In the genomic region with DNA sequence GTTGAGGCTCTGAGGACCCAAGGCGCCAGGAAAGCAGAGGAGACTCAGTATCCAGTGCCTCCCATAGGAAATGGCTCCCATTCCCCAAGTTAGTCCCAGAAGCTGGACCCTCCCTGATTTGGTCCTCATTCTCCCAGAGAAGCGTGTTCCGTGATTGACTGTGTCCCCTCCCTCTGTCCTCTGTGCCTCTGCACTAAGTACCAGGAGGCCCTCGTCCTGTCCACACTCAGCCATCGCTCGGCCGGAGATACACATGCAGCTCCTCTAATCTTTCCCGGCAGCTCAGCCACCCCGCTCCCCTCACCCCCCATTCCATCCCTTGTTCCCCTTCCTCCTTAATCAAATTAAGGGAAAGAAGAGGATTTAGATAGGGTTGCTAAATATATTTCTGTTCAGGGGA, we compare ENCODE assay signal across 14 cellular contexts. TPM values are rescaled to one million over a fixed set of nuclear protein-coding genes. Genes with fewer than 3 reads are reported as not detected.
A peak's percentile ranks its signal among the peaks of the same experiment; 100 is the strongest.
DNase-seq lines count a peak whose midpoint lies in the region; TF ChIP-seq lines count a peak whose summit lies in the region.
"Had no signal": no experiment of that assay in that cellular context is flagged by ENCODE, and none has a peak within 500 bp of the region (broad histone marks: within the 10 kb centered on the region; RNA-seq: fewer than 3 reads in every experiment).

No MANE protein-coding gene starts in this region.

- peaks cover 7 to 10% of the 10 kb centered on the region in 2 experiments; a peak in 2 of 4 replicates for H3K4me1 ChIP-seq in SK-N-SH (ENCODE audit: control insufficient read depth in 1 of 2, insufficient read depth in 2 of 2, low read depth in 1 of 2, low read length in 1 of 2)
- peaks cover 6% of the 10 kb centered on the region for H3K4me1 ChIP-seq in fibroblast of lung (ENCODE audit: control insufficient read depth, extremely low read depth, insufficient read depth, low read length)
- H3K4me1 ChIP-seq in mucosa of stomach (ENCODE audit: control insufficient read depth, insufficient read depth, low read length), result peaks cover 39% of the 10 kb centered on the region

- H3K4me2 ChIP-seq in SK-N-SH (peak overlapping the region; percentile 34; the same call in 1 of the 2 replicates), fibroblast of lung (ENCODE audit: extremely low read depth, insufficient read depth, low read length) (peak overlapping the region; percentile 66)

- no peaks in the 10 kb centered on the region for H3K36me3 Mint-ChIP-seq in type B pancreatic cell
- H3K36me3 Mint-ChIP-seq: activated naive CD8-positive, alpha-beta T cell treated with anti-CD3 and anti-CD28 coated beads for 36 hours had no signal

- no peaks in the 10 kb centered on the region for H3F3A ChIP-seq in SK-N-SH (replicated peaks; ENCODE audit: insufficient read depth)

- DNase-seq in SK-N-SH (peak; percentile 48), fibroblast of lung (ENCODE audit: low read depth in 2 of 2) (no peak), type B pancreatic cell (ENCODE audit: extremely low spot score, unreplicated experiment) (no peak), foreskin melanocyte (no peak), DMS53 (lab: John Stamatoyannopoulos, UW) (no peak)
- no peak for DNase-seq in central memory CD4-positive, alpha-beta T cell
- DNase-seq: activated CD4-positive, alpha-beta T cell treated with anti-CD3 and anti-CD28 coated beads for 48 hours; activated naive CD8-positive, alpha-beta T cell treated with anti-CD3 and anti-CD28 coated beads for 36 hours; activated T-cell treated with anti-CD3 and anti-CD28 coated beads for 4 hours; NCI-H2171 treated with DMSO at 0.1 percent for 48 hours; SHP77; stimulated activated CD4-positive, alpha-beta T cell treated with anti-CD3 and anti-CD28 coated beads, Interleukin-15, amount 100 ng/mL, for 24 hours had no signal

- H3K79me2 ChIP-seq in SK-N-SH (ENCODE audit: insufficient read depth) (no peaks in the 10 kb centered on the region), fibroblast of lung (ENCODE audit: control insufficient read depth, insufficient read depth, low read length) (no peaks in the 10 kb centered on the region)

- 86% methylated on average over 9 of the region's 9 CpGs for WGBS in SK-N-SH (ENCODE audit: low lambda C conversion rate)

- no peaks in the 10 kb centered on the region for H3K9me3 ChIP-seq in SK-N-SH
- H3K9me3 ChIP-seq in fibroblast of lung (ENCODE audit: control insufficient read depth, insufficient read depth, low read depth, low read length), result no peaks in the 10 kb centered on the region
- H3K9me3 ChIP-seq in mucosa of stomach (ENCODE audit: control insufficient read depth, low read length), result no peaks in the 10 kb centered on the region

- no peak for TF ChIP-seq RAD21 in SK-N-SH (IDR thresholded peaks at IDR 0.05; ENCODE audit: low read length)

- no peak overlapping the region for H3K27ac ChIP-seq in SK-N-SH (ENCODE audit: low read depth in 2 of 2, low read length in 1 of 2)
- no peak overlapping the region for H3K27ac ChIP-seq in fibroblast of lung (ENCODE audit: insufficient read depth, low read length)

- no peak for TF ChIP-seq EP300 in SK-N-SH (IDR thresholded peaks at IDR 0.05; ENCODE audit: borderline replicate concordance in 1 of 2, low read depth in 1 of 2, low read length in 1 of 2)

- no peaks in the 10 kb centered on the region for H3K9me2 ChIP-seq in SK-N-SH

- H3K4me1 Mint-ChIP-seq in type B pancreatic cell (ENCODE audit: unreplicated experiment), result peaks cover 31% of the 10 kb centered on the region
- H3K4me1 Mint-ChIP-seq: activated naive CD8-positive, alpha-beta T cell treated with anti-CD3 and anti-CD28 coated beads for 36 hours had no signal

- no peak overlapping the region for H2AFZ ChIP-seq in SK-N-SH (ENCODE audit: low read depth)
- peak overlapping the region; percentile 34 for H2AFZ ChIP-seq in fibroblast of lung (ENCODE audit: low read length)

- POLR2A ChIA-PET in SK-N-SH (lab: Yijun Ruan, JAX), result no interaction called here

- H3K4me3 ChIP-seq in SK-N-SH (ENCODE audit: low read depth in 2 of 2, low read length in 1 of 2) (no peak overlapping the region), fibroblast of lung (replicated peaks in 1 of 4; ENCODE audit: control extremely low read depth in 1 of 4, insufficient read depth in 1 of 4, low read depth in 3 of 4, low read length in 4 of 4) (no peak overlapping the region), mucosa of stomach (ENCODE audit: low read length) (no peak overlapping the region)

- H3K27me3 Mint-ChIP-seq in type B pancreatic cell, result no peaks in the 10 kb centered on the region
- H3K27me3 Mint-ChIP-seq: activated naive CD8-positive, alpha-beta T cell treated with anti-CD3 and anti-CD28 coated beads for 36 hours had no signal

- H3K36me3 ChIP-seq in SK-N-SH (replicated peaks in 1 of 2; ENCODE audit: control insufficient read depth in 1 of 2, insufficient read depth in 2 of 2, low read length in 1 of 2) (no peaks in the 10 kb centered on the region), fibroblast of lung (ENCODE audit: control insufficient read depth, insufficient read depth, low read length) (no peaks in the 10 kb centered on the region), mucosa of stomach (ENCODE audit: control insufficient read depth, insufficient read depth, low read length) (no peaks in the 10 kb centered on the region)

- CTCF ChIA-PET in SK-N-SH (lab: Yijun Ruan, JAX), result no interaction called here

- no peak overlapping the region for H3K4me3 Mint-ChIP-seq in type B pancreatic cell
- H3K4me3 Mint-ChIP-seq: activated naive CD8-positive, alpha-beta T cell treated with anti-CD3 and anti-CD28 coated beads for 36 hours; T-helper 2 cell treated with Interferon-gamma antibody and Interleukin-4, amounts not matched to agents 5 μg/mL and 100 μg/mL, for 36 hours had no signal

- TF ChIP-seq CTCF in SK-N-SH (IDR thresholded peaks at IDR 0.05) (no peak), fibroblast of lung (conservative IDR thresholded peaks at IDR 0.05 in 1 of 2, IDR thresholded peaks at IDR 0.05 in 1 of 2; ENCODE audit: low read depth in 1 of 2, low read length in 2 of 2) (no peak), type B pancreatic cell (conservative IDR thresholded peaks at IDR 0.05) (no peak)

- peak overlapping the region; percentile 36 for H3K27ac Mint-ChIP-seq in type B pancreatic cell
- H3K27ac Mint-ChIP-seq: activated naive CD8-positive, alpha-beta T cell treated with anti-CD3 and anti-CD28 coated beads for 36 hours; T-helper 2 cell treated with Interferon-gamma antibody and Interleukin-4, amounts not matched to agents 5 μg/mL and 100 μg/mL, for 36 hours had no signal

- H3K9ac ChIP-seq in SK-N-SH (no peak overlapping the region), fibroblast of lung (ENCODE audit: insufficient read depth, low read length) (no peak overlapping the region), mucosa of stomach (ENCODE audit: low read length) (peak overlapping the region; percentile 47)

- H3K27me3 ChIP-seq in SK-N-SH (ENCODE audit: insufficient read depth) (no peaks in the 10 kb centered on the region), fibroblast of lung (ENCODE audit: control insufficient read depth, insufficient read depth, low read length) (no peaks in the 10 kb centered on the region), mucosa of stomach (ENCODE audit: control insufficient read depth, insufficient read depth, low read length) (no peaks in the 10 kb centered on the region)

- H4K20me1 ChIP-seq in SK-N-SH (ENCODE audit: insufficient read depth) (no peaks in the 10 kb centered on the region), fibroblast of lung (ENCODE audit: control insufficient read depth, extremely low read depth, insufficient read depth, low read length) (no peaks in the 10 kb centered on the region)

- no peaks in the 10 kb centered on the region for H3K9me3 Mint-ChIP-seq in type B pancreatic cell
- H3K9me3 Mint-ChIP-seq: activated naive CD8-positive, alpha-beta T cell treated with anti-CD3 and anti-CD28 coated beads for 36 hours; T-helper 2 cell treated with Interferon-gamma antibody and Interleukin-4, amounts not matched to agents 5 μg/mL and 100 μg/mL, for 36 hours had no signal

TF ChIP-seq in SK-N-SH, 30 proteins besides CTCF, POLR2A, EP300 and RAD21 (continues in another document):
- TF ChIP-seq, protein P1, sequence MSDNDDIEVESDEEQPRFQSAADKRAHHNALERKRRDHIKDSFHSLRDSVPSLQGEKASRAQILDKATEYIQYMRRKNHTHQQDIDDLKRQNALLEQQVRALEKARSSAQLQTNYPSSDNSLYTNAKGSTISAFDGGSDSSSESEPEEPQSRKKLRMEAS (IDR thresholded peaks at IDR 0.05; ENCODE audit: low read depth), result no peak
- TF ChIP-seq, protein P2, sequence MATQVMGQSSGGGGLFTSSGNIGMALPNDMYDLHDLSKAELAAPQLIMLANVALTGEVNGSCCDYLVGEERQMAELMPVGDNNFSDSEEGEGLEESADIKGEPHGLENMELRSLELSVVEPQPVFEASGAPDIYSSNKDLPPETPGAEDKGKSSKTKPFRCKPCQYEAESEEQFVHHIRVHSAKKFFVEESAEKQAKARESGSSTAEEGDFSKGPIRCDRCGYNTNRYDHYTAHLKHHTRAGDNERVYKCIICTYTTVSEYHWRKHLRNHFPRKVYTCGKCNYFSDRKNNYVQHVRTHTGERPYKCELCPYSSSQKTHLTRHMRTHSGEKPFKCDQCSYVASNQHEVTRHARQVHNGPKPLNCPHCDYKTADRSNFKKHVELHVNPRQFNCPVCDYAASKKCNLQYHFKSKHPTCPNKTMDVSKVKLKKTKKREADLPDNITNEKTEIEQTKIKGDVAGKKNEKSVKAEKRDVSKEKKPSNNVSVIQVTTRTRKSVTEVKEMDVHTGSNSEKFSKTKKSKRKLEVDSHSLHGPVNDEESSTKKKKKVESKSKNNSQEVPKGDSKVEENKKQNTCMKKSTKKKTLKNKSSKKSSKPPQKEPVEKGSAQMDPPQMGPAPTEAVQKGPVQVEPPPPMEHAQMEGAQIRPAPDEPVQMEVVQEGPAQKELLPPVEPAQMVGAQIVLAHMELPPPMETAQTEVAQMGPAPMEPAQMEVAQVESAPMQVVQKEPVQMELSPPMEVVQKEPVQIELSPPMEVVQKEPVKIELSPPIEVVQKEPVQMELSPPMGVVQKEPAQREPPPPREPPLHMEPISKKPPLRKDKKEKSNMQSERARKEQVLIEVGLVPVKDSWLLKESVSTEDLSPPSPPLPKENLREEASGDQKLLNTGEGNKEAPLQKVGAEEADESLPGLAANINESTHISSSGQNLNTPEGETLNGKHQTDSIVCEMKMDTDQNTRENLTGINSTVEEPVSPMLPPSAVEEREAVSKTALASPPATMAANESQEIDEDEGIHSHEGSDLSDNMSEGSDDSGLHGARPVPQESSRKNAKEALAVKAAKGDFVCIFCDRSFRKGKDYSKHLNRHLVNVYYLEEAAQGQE (IDR thresholded peaks at IDR 0.05; ENCODE audit: low read depth, low read length), result no peak
- no peak for TF ChIP-seq RFX5 (IDR thresholded peaks at IDR 0.05; ENCODE audit: low read length)

RNA-seq across cellular contexts. Expression of a gene that starts 28.3 kb away (rescaled TPM):
- polyA plus RNA-seq in SK-N-SH (2012; rRNA removed) (83.9 and 120 TPM in 2 replicates), fibroblast of lung (203 and 216 TPM in 2 replicates)
- polyA plus RNA-seq in SK-N-SH (2012; cell fraction: cytosol; rRNA removed), result 87.4 and 103 TPM in 2 replicates
- polyA plus RNA-seq in SK-N-SH (2012; cell fraction: nucleus; rRNA removed), result 150 and 219 TPM in 2 replicates
- total RNA-seq in fibroblast of lung (119 and 151 TPM in 2 replicates), type B pancreatic cell (ENCODE audit: low replicate concordance) (163 and 203 TPM in 2 replicates)
- polyA plus RNA-seq in fibroblast of lung (2012), result 201 and 225 TPM in 2 replicates
- polyA minus RNA-seq in fibroblast of lung (ENCODE audit: low replicate concordance), result 322 and 360 TPM in 2 replicates
